In genomic region chr2:77797088-77797487, GRCh38 we compare ENCODE assay signal across 22 cellular contexts.
"Had no signal": no experiment of that assay in that cellular context is flagged by ENCODE, and none has a peak within 500 bp of the region (broad histone marks: within the 10 kb centered on the region; RNA-seq: fewer than 3 reads in every experiment).

No MANE protein-coding gene starts in this region.

- H3K27ac Mint-ChIP-seq: T-cell had no signal

- DNase-seq: IMR-90, Karpas-422, KG1, MG63, NCI-H1092 treated with DMSO at 0.1 percent for 48 hours, NCI-H1417, NCI-H1436 treated with DMSO at 0.1 percent for 48 hours, NCI-H1694, NCI-H187 treated with DMSO at 0.1 percent for 48 hours, NCI-H2029 treated with DMSO at 0.1 percent for 48 hours, NCI-H2171, NCI-H226, NCI-H446, NCI-H510A, NCI-H524 treated with DMSO at 0.1 percent for 48 hours, NCI-H69, NCI-H774, Right ventricle myocardium superior, RPMI8226, SK-N-SH, SW 1271, T-cell had no signal

- H3K9me3 ChIP-seq: MG63 had no signal

- ATAC-seq: T-cell had no signal

- H3K4me3 ChIP-seq: MG63 had no signal

- H3K27me3 ChIP-seq: MG63 had no signal

- H3K36me3 ChIP-seq: MG63 had no signal

- H3K36me3 Mint-ChIP-seq: T-cell had no signal

- H3K4me1 Mint-ChIP-seq: T-cell had no signal

- H3K27me3 Mint-ChIP-seq: T-cell had no signal

- H3K4me3 Mint-ChIP-seq: T-cell had no signal

- H3K9ac ChIP-seq: SK-N-SH had no signal

- H3K4me2 ChIP-seq: SK-N-SH had no signal
